ENCODE assay signal across 9 cellular contexts in genomic region chr2:72325592-72326422, GRCh38.
DNase-seq lines count a peak whose midpoint lies in the region; ATAC-seq, FAIRE-seq and TF ChIP-seq lines count a peak whose summit lies in the region.
"Had no signal": no experiment of that assay in that cellular context is flagged by ENCODE, and none has a peak within 500 bp of the region (broad histone marks: within the 10 kb centered on the region; RNA-seq: fewer than 3 reads in every experiment).

No MANE protein-coding gene starts in this region.

- intact Hi-C loops in endothelial cell of umbilical vein (cut with micrococcal nuclease): loop anchor here (10.0 kb wide), 1 partner anchor 249 kb away; no protein-coding TSS in a partner anchor
- intact Hi-C loops in pancreas (cut with DNase I): no loop called here

- no peak overlapping the region for H3K27ac ChIP-seq in endothelial cell of umbilical vein (ENCODE audit: insufficient read depth, low read depth, low read length)
- H3K27ac ChIP-seq in pancreas: no peak overlapping the region
- H3K27ac ChIP-seq: VCaP had no signal

- POLR2A ChIA-PET in endothelial cell of umbilical vein (lab: Charles Lee): no interaction called here

- peak; percentile 28 for DNase-seq in EL
- DNase-seq in LNCaP clone FGC (ENCODE audit: low read depth): no peak
- DNase-seq in endothelial cell of umbilical vein (ENCODE audit: low read depth, low spot score): peak; percentile 36
- DNase-seq in pancreas: peak in 1 of 6 donors; percentile 21
- DNase-seq in GM19240 (ENCODE audit: insufficient read length, low spot score): no peak
- DNase-seq in midbrain (lab: John Stamatoyannopoulos, UW): no peak
- DNase-seq in stimulated activated naive CD4-positive, alpha-beta T cell (lab: John Stamatoyannopoulos, UW): no peak

- dilution Hi-C loops in endothelial cell of umbilical vein (cut with MboI; ENCODE audit: extremely low pct_ligation_motif_present, low sequenced_read_pairs): no loop called here

- no peak for TF ChIP-seq POLR2A in endothelial cell of umbilical vein (IDR thresholded peaks at IDR 0.05; ENCODE audit: low read depth, low read length)

- no TSS peak for BruUV-seq in endothelial cell of umbilical vein (replicated peaks; lab: Mats Ljungman, UMichigan)

- peak; percentile 45 for TF ChIP-seq CTCF in LNCaP clone FGC (IDR thresholded peaks at IDR 0.05; ENCODE audit: control insufficient read depth, extremely low read depth, insufficient read depth)
- TF ChIP-seq CTCF in endothelial cell of umbilical vein (IDR thresholded peaks at IDR 0.05; ENCODE audit: extremely low read depth in 1 of 2, insufficient read depth in 1 of 2, low read depth in 1 of 2, low read length in 2 of 2): peak; percentile 53 to 70
- peak in 3 of 4 donors; percentile 22 to 34 (median 30) for TF ChIP-seq CTCF in pancreas (IDR thresholded peaks at IDR 0.05)

- CTCF ChIA-PET in endothelial cell of umbilical vein (lab: Charles Lee): interaction anchor here (0.8 to 2.8 kb wide), 18 partner anchors 10 to 402 kb away, joined by 3 to 19 read pairs (median 4); no protein-coding TSS in a partner anchor

- no peak overlapping the region for H3K9ac ChIP-seq in endothelial cell of umbilical vein (replicated peaks; ENCODE audit: extremely low read depth, insufficient read depth, low read length)

- no peak overlapping the region for H2AFZ ChIP-seq in endothelial cell of umbilical vein (ENCODE audit: low read depth, low read length)

- H3K4me1 ChIP-seq in endothelial cell of umbilical vein (ENCODE audit: control insufficient read depth, extremely low read depth, insufficient read depth, low read length) (no peaks in the 10 kb centered on the region), pancreas (no peaks in the 10 kb centered on the region)

- WGBS in pancreas, 2 donors: 70 to 83% methylated on average over 8 of the region's 8 CpGs

- H3K4me2 ChIP-seq in endothelial cell of umbilical vein (ENCODE audit: insufficient read depth, low read length): no peak overlapping the region

- FAIRE-seq in endothelial cell of umbilical vein (lab: Jason Lieb, UNC) (peak; percentile 40), pancreas (lab: Jason Lieb, UNC) (no peak)

- no peaks in the 10 kb centered on the region for H3K79me2 ChIP-seq in endothelial cell of umbilical vein (ENCODE audit: control insufficient read depth, insufficient read depth, low read length)

- H3K4me3 ChIP-seq in LNCaP clone FGC (ENCODE audit: low read depth, low read length) (no peak overlapping the region), endothelial cell of umbilical vein (replicated peaks in 1 of 3; ENCODE audit: insufficient read depth in 1 of 3, low read depth in 1 of 3, low read length in 3 of 3) (no peak overlapping the region), pancreas (no peak overlapping the region)

- no peaks in the 10 kb centered on the region for H3K9me1 ChIP-seq in endothelial cell of umbilical vein (replicated peaks; ENCODE audit: control insufficient read depth, extremely low read depth, insufficient read depth, low read length)

- H3K27me3 ChIP-seq in endothelial cell of umbilical vein (ENCODE audit: control insufficient read depth in 2 of 2, insufficient read depth in 2 of 2, low read length in 2 of 2) (no peaks in the 10 kb centered on the region), pancreas (no peaks in the 10 kb centered on the region)

- ATAC-seq in GM21526 (IDR thresholded peaks at IDR 0.05; ENCODE audit: low FRiP score, unreplicated experiment) (peak; percentile 74), pancreas (peak in 3 of 4 donors; percentile 34 to 51 (median 51))

- H3K36me3 ChIP-seq in endothelial cell of umbilical vein (ENCODE audit: control insufficient read depth in 2 of 2, extremely low read depth in 1 of 2, insufficient read depth in 2 of 2, low read length in 2 of 2) (no peaks in the 10 kb centered on the region), pancreas (no peaks in the 10 kb centered on the region)

- no peaks in the 10 kb centered on the region for H3K9me3 ChIP-seq in endothelial cell of umbilical vein (replicated peaks; ENCODE audit: control insufficient read depth, insufficient read depth, low read length)
- H3K9me3 ChIP-seq in pancreas: no peaks in the 10 kb centered on the region

- H4K20me1 ChIP-seq in endothelial cell of umbilical vein (replicated peaks; ENCODE audit: control insufficient read depth, extremely low read depth, insufficient read depth, low read length): no peaks in the 10 kb centered on the region

TF ChIP-seq in endothelial cell of umbilical vein, 7 proteins besides CTCF, POLR2A, EP300 and RAD21:
- TF ChIP-seq, protein P1, sequence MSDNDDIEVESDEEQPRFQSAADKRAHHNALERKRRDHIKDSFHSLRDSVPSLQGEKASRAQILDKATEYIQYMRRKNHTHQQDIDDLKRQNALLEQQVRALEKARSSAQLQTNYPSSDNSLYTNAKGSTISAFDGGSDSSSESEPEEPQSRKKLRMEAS (IDR thresholded peaks at IDR 0.05; ENCODE audit: insufficient read depth, insufficient read length): no peak
- TF ChIP-seq GATA2 (IDR thresholded peaks at IDR 0.05; ENCODE audit: insufficient read depth, insufficient read length, low read depth, low read length) (no peak), MYC (IDR thresholded peaks at IDR 0.05; ENCODE audit: low read depth, low read length) (no peak), POLR2AphosphoS5 (IDR thresholded peaks at IDR 0.05; ENCODE audit: insufficient read depth, low read depth, low read length) (no peak), JUN (IDR thresholded peaks at IDR 0.05; ENCODE audit: borderline replicate concordance, insufficient read depth, insufficient read length, low read depth) (no peak), EZH2 (IDR thresholded peaks at IDR 0.05; ENCODE audit: borderline replicate concordance, low read depth, low read length, severe bottlenecking) (no peak), FOS (IDR thresholded peaks at IDR 0.05; ENCODE audit: borderline replicate concordance, insufficient read depth, low read length) (no peak)

Comparison
In these comparisons a context has a peak if more than half of its experiments do, and no peak if none do; other contexts are left out.
1. DNase-seq: peak in EL (single experiment) and endothelial cell of umbilical vein (single experiment); none in LNCaP clone FGC (single experiment), GM19240 (single experiment), midbrain (single experiment) and stimulated activated naive CD4-positive, alpha-beta T cell (0 of 6).
2. Peak in every context shown above with its lines, with median percentiles within 50 percentile points of each other: CTCF ChIP-seq.